Comparison of ENCODE assay signal across 15 cellular contexts in genomic region chr5:88820581-88820980, GRCh38.
"Had no signal": no experiment of that assay in that cellular context is flagged by ENCODE, and none has a peak within 500 bp of the region (broad histone marks: within the 10 kb centered on the region; RNA-seq: fewer than 3 reads in every experiment).

No MANE protein-coding gene starts in this region.

- H3K27ac ChIP-seq: foreskin keratinocyte, left ventricle myocardium inferior, suprapubic skin had no signal

- H3K4me1 Mint-ChIP-seq: activated CD4-positive, alpha-beta memory T cell treated with anti-CD3 and anti-CD28 coated beads, Interleukin-2, amount 10 ng/mL, durations not matched to agents 7 days and 5 days had no signal

- H3K4me3 Mint-ChIP-seq: activated CD4-positive, alpha-beta memory T cell treated with anti-CD3 and anti-CD28 coated beads, Interleukin-2, amount 10 ng/mL, durations not matched to agents 7 days and 5 days; activated T-cell treated with anti-CD3 and anti-CD28 coated beads, Interleukin-2, amount 50 U/mL, for 24 hours; nephron had no signal

- H3K36me3 ChIP-seq: suprapubic skin had no signal

- H3K4me1 ChIP-seq: foreskin keratinocyte had no signal

- H3K9me3 ChIP-seq: left ventricle myocardium inferior, suprapubic skin had no signal

- H3K27me3 ChIP-seq: foreskin keratinocyte, suprapubic skin had no signal

- H3K27ac Mint-ChIP-seq: activated CD4-positive, alpha-beta memory T cell treated with anti-CD3 and anti-CD28 coated beads, Interleukin-2, amount 10 ng/mL, durations not matched to agents 7 days and 5 days; activated T-cell treated with anti-CD3 and anti-CD28 coated beads, Interleukin-2, amount 50 U/mL, for 24 hours; nephron had no signal

- DNase-seq: activated CD4-positive, alpha-beta memory T cell treated with anti-CD3 and anti-CD28 coated beads, Interleukin-2, amount 10 ng/mL, durations not matched to agents 7 days and 5 days; activated naive CD4-positive, alpha-beta T cell treated with anti-CD3 and anti-CD28 coated beads, Interleukin-2, amount 50 U/mL, for 16 hours; activated T-cell treated with anti-CD3 and anti-CD28 coated beads, Interleukin-2, amount 50 U/mL, for 24 hours; central memory CD4-positive, alpha-beta T cell; cortex of kidney; effector CD8-positive, alpha-beta T cell; foreskin keratinocyte; left ventricle myocardium inferior; nucleus accumbens; posterior cingulate gyrus; stimulated activated CD4-positive, alpha-beta T cell treated with anti-CD3 and anti-CD28 coated beads, Interleukin-4, amount 100 ng/mL, for 24 hours; stimulated activated naive CD8-positive, alpha-beta T cell treated with anti-CD3 and anti-CD28 coated beads, Interleukin-15, Interleukin-2, amounts not matched to agents 100 U/mL and 50 U/mL, for 24 hours; trophoblast cell had no signal

- H3K4me3 ChIP-seq: left ventricle myocardium inferior, suprapubic skin had no signal

- ATAC-seq: foreskin keratinocyte; stimulated activated naive CD8-positive, alpha-beta T cell treated with anti-CD3 and anti-CD28 coated beads, Interleukin-15, Interleukin-2, amounts not matched to agents 100 U/mL and 50 U/mL, for 24 hours had no signal

- H3K9me3 Mint-ChIP-seq: activated CD4-positive, alpha-beta memory T cell treated with anti-CD3 and anti-CD28 coated beads, Interleukin-2, amount 10 ng/mL, durations not matched to agents 7 days and 5 days; activated T-cell treated with anti-CD3 and anti-CD28 coated beads, Interleukin-2, amount 50 U/mL, for 24 hours; nephron had no signal
